In the genomic region with DNA sequence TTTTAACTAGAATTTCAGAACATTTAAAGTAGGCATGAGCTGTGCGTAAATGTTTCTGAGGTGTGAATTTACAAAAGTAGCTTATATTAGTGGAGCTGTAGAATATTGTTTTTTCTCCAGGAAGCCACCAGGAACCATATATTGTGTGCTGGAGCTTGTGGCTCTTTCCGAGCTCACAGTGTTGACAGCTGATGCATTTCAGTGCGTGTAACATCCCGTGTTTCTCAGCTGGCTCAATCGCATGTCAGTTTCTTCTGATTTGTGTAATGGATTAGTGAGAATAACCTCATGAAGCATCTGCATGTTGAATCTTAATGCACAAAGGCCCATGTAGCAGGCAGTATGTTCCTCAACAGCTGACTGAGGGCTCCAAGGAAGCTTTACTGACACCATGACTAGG, we compare ENCODE assay signal across 33 cellular contexts.
"Had no signal": no experiment of that assay in that cellular context is flagged by ENCODE, and none has a peak within 500 bp of the region (broad histone marks: within the 10 kb centered on the region; RNA-seq: fewer than 3 reads in every experiment).

No MANE protein-coding gene starts in this region.

- H3K36me3 ChIP-seq: MG63 had no signal

- H3K9me3 ChIP-seq: MG63 had no signal

- H3K27me3 ChIP-seq: MG63 had no signal

- H3K4me3 ChIP-seq: MG63 had no signal

- H3K4me2 ChIP-seq: KMS-11 had no signal

- DNase-seq: Karpas-422, Kasumi-1, MG63, MM.1S, MV-4-11, NCI-H1048, NCI-H1092, NCI-H1092 treated with DMSO at 0.1 percent for 48 hours, NCI-H1105, NCI-H1105 treated with DMSO at 0.1 percent for 48 hours, NCI-H1417, NCI-H1417 treated with DMSO at 0.1 percent for 48 hours, NCI-H1436, NCI-H1436 treated with DMSO at 0.1 percent for 48 hours, NCI-H146, NCI-H1694, NCI-H1694 treated with DMSO at 0.1 percent for 48 hours, NCI-H187, NCI-H187 treated with DMSO at 0.1 percent for 48 hours, NCI-H1930, NCI-H2029, NCI-H2029 treated with DMSO at 0.1 percent for 48 hours, NCI-H2081, NCI-H2081 treated with DMSO at 0.1 percent for 48 hours, NCI-H2107, NCI-H2171, NCI-H2171 treated with DMSO at 0.1 percent for 48 hours, NCI-H226, NCI-H345, NCI-H446, NCI-H446 treated with DMSO at 0.1 percent for 48 hours, NCI-H510A had no signal

- H3K27ac ChIP-seq: KMS-11 had no signal

- H3K9ac ChIP-seq: KMS-11 had no signal
